12 cellular contexts compared by ENCODE assay signal in the genomic region with DNA sequence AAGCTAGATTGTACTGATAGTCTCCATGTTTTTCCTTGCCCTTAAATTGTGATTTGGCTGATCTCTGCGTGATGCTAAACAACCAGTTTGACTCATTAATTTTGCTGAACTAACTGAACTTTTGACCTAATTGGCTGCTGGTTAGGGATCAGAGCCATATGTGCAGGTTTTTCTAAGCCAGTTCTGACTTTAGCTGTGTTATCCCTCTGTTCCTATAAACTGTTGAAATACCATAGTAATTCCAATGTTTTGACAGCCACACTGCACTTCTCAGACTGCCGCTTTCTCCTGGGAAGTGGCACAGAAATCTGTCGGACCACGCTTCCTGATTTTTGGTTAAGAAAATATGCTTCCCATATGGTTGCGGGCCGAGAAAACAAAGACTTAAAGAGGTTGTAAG. TPM values are rescaled to one million over a fixed set of nuclear protein-coding genes. Genes with fewer than 3 reads are reported as not detected.
DNase-seq lines count a peak whose midpoint lies in the region; ATAC-seq and TF ChIP-seq lines count a peak whose summit lies in the region.
"Had no signal": no experiment of that assay in that cellular context is flagged by ENCODE, and none has a peak within 500 bp of the region (broad histone marks: within the 10 kb centered on the region; RNA-seq: fewer than 3 reads in every experiment).

No MANE protein-coding gene starts in this region.

- intact Hi-C loops in natural killer cell (cut with micrococcal nuclease) = loop anchor here (2.0 to 10.0 kb wide), 3 partner anchors 16 to 304 kb away; a partner anchor contains a TSS

- peaks cover 60 to 65% of the 10 kb centered on the region in 2 donors for H3K4me1 Mint-ChIP-seq in natural killer cell

- no peaks in the 10 kb centered on the region for H3K27me3 Mint-ChIP-seq in natural killer cell (ENCODE audit: low read depth in 2 of 2)

- ATAC-seq in esophagus mucosa (peak; percentile 28), natural killer cell (no peak), GM18907 (IDR thresholded peaks at IDR 0.05; ENCODE audit: unreplicated experiment) (no peak), GM21529 (IDR thresholded peaks at IDR 0.05; ENCODE audit: unreplicated experiment) (no peak)

- TF ChIP-seq CTCF in AG09319 (IDR thresholded peaks at IDR 0.05; ENCODE audit: low read depth, low read length) = no peak
- no peak for TF ChIP-seq CTCF in natural killer cell (IDR thresholded peaks at IDR 0.05)
- no peak for TF ChIP-seq CTCF in GM10248 (IDR thresholded peaks at IDR 0.05; ENCODE audit: control extremely low read depth, extremely low read depth, low read depth, missing control alignments)

- CTCF ChIA-PET in GM10248 (lab: Yijun Ruan, JAX) = interaction anchor here (1.0 kb wide), 2 partner anchors 11 to 99 kb away, joined by 4 to 5 read pairs; no protein-coding TSS in a partner anchor

- POLR2A ChIA-PET in GM10248 (lab: Yijun Ruan, JAX) = no interaction called here

- H3K36me3 Mint-ChIP-seq in natural killer cell = no peaks in the 10 kb centered on the region

- no peaks in the 10 kb centered on the region for H3K9me3 Mint-ChIP-seq in natural killer cell

- H3K4me3 Mint-ChIP-seq in natural killer cell = no peak overlapping the region

- H3K27ac Mint-ChIP-seq in natural killer cell = peak overlapping the region; percentile 70 to 83

- DNase-seq in AG09319 (ENCODE audit: extremely low read depth, low read depth) (peak; percentile 16), NCI-H1694 (lab: John Stamatoyannopoulos, UW) (peak; percentile 74), natural killer cell (no peak), GM10248 (ENCODE audit: extremely low spot score) (no peak), NAMALWA (ENCODE audit: low spot score) (no peak)
- DNase-seq: activated naive CD4-positive, alpha-beta T cell; AML-193; DMS53; nucleus accumbens had no signal

RNA-seq across cellular contexts. Expression of a gene that starts 42.2 kb away (rescaled TPM):
- total RNA-seq in esophagus mucosa (10.8 TPM), natural killer cell (100 to 1,000 TPM in 1 of 3 donors, 10 to 100 TPM in 2; 72.7 to 110 (median 88.7) TPM)

Comparison
In these comparisons a context has a peak if more than half of its experiments do, and no peak if none do; other contexts are left out.
1. DNase-seq: peak in AG09319 (single experiment) and NCI-H1694 (single experiment); none in natural killer cell (single experiment), GM10248 (single experiment) and NAMALWA (single experiment).